1 cellular context compared by ENCODE assay signal in genomic region chr9:127182901-127183746, GRCh38.
TF ChIP-seq lines count a peak whose summit lies in the region.

No MANE protein-coding gene starts in this region.

TF ChIP-seq in GM12878, 131 proteins besides CTCF, POLR2A, EP300 and RAD21 (continued from another document):
- no peak for TF ChIP-seq RELB (IDR thresholded peaks at IDR 0.05; ENCODE audit: low read depth)
- peak; percentile 20; the same call in 1 of the 2 replicates for TF ChIP-seq IKZF1 (conservative IDR thresholded peaks at IDR 0.05)
